ENCODE assay signal across 1 cellular context in genomic region chr1:3796215-3797193, GRCh38.
TF ChIP-seq lines count a peak whose summit lies in the region.

LRRC47 (minus strand) TSS chr1:3796498; CDS start chr1:3796476, 22 bp downstream.

TF ChIP-seq in GM12878, 131 proteins besides CTCF, POLR2A, EP300 and RAD21 (continued from another document and continues in another):
- TF ChIP-seq IKZF2 (IDR thresholded peaks at IDR 0.05), result peak in 1 of 2 experiments; percentile 15; a peak in 1 of 4 replicates
- no peak for TF ChIP-seq SMC3 (IDR thresholded peaks at IDR 0.05; ENCODE audit: borderline replicate concordance, low read length)
- TF ChIP-seq HDAC6 (IDR thresholded peaks at IDR 0.05; ENCODE audit: unreplicated experiment), result no peak
- no peak for TF ChIP-seq CEBPB (IDR thresholded peaks at IDR 0.05; ENCODE audit: borderline replicate concordance in 1 of 2, low read depth in 2 of 2, low read length in 2 of 2)
- TF ChIP-seq, protein P1, sequence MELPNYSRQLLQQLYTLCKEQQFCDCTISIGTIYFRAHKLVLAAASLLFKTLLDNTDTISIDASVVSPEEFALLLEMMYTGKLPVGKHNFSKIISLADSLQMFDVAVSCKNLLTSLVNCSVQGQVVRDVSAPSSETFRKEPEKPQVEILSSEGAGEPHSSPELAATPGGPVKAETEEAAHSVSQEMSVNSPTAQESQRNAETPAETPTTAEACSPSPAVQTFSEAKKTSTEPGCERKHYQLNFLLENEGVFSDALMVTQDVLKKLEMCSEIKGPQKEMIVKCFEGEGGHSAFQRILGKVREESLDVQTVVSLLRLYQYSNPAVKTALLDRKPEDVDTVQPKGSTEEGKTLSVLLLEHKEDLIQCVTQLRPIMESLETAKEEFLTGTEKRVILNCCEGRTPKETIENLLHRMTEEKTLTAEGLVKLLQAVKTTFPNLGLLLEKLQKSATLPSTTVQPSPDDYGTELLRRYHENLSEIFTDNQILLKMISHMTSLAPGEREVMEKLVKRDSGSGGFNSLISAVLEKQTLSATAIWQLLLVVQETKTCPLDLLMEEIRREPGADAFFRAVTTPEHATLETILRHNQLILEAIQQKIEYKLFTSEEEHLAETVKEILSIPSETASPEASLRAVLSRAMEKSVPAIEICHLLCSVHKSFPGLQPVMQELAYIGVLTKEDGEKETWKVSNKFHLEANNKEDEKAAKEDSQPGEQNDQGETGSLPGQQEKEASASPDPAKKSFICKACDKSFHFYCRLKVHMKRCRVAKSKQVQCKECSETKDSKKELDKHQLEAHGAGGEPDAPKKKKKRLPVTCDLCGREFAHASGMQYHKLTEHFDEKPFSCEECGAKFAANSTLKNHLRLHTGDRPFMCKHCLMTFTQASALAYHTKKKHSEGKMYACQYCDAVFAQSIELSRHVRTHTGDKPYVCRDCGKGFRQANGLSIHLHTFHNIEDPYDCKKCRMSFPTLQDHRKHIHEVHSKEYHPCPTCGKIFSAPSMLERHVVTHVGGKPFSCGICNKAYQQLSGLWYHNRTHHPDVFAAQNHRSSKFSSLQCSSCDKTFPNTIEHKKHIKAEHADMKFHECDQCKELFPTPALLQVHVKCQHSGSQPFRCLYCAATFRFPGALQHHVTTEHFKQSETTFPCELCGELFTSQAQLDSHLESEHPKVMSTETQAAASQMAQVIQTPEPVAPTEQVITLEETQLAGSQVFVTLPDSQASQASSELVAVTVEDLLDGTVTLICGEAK (IDR thresholded peaks at IDR 0.05; ENCODE audit: borderline replicate concordance), result peak; percentile 96
- TF ChIP-seq REST (IDR thresholded peaks at IDR 0.05; ENCODE audit: low read depth, low read length), result no peak
- TF ChIP-seq ZSCAN29 (IDR thresholded peaks at IDR 0.05), result no peak
- no peak for TF ChIP-seq NFXL1 (IDR thresholded peaks at IDR 0.05; ENCODE audit: borderline replicate concordance)
- no peak for TF ChIP-seq BRCA1 (IDR thresholded peaks at IDR 0.05; ENCODE audit: low read depth, low read length)
- TF ChIP-seq SIX5 (IDR thresholded peaks at IDR 0.05; ENCODE audit: low read depth, low read length, severe bottlenecking), result peak; percentile 70
- TF ChIP-seq, protein P2, sequence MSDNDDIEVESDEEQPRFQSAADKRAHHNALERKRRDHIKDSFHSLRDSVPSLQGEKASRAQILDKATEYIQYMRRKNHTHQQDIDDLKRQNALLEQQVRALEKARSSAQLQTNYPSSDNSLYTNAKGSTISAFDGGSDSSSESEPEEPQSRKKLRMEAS (IDR thresholded peaks at IDR 0.05; ENCODE audit: low read depth, low read length), result peak; percentile 86
- TF ChIP-seq BCL3 (IDR thresholded peaks at IDR 0.05; ENCODE audit: borderline replicate concordance, insufficient read depth, low read depth, low read length, poor library complexity, severe bottlenecking), result no peak
- no peak for TF ChIP-seq CBX5 (IDR thresholded peaks at IDR 0.05; ENCODE audit: low read depth)
- no peak for TF ChIP-seq ZNF274 (IDR thresholded peaks at IDR 0.05; ENCODE audit: insufficient read depth, insufficient read length)
- peak; percentile 87 for TF ChIP-seq TAF1 (IDR thresholded peaks at IDR 0.05; ENCODE audit: borderline replicate concordance, low read depth, low read length)
- TF ChIP-seq YY1 (IDR thresholded peaks at IDR 0.05; ENCODE audit: low read depth, low read length), result peak; percentile 96
- TF ChIP-seq ASH2L (IDR thresholded peaks at IDR 0.05; ENCODE audit: borderline replicate concordance, low read depth), result 0 out of 2 replicates have a peak, but pooled peaks have one; percentile 61
- TF ChIP-seq, protein P3, sequence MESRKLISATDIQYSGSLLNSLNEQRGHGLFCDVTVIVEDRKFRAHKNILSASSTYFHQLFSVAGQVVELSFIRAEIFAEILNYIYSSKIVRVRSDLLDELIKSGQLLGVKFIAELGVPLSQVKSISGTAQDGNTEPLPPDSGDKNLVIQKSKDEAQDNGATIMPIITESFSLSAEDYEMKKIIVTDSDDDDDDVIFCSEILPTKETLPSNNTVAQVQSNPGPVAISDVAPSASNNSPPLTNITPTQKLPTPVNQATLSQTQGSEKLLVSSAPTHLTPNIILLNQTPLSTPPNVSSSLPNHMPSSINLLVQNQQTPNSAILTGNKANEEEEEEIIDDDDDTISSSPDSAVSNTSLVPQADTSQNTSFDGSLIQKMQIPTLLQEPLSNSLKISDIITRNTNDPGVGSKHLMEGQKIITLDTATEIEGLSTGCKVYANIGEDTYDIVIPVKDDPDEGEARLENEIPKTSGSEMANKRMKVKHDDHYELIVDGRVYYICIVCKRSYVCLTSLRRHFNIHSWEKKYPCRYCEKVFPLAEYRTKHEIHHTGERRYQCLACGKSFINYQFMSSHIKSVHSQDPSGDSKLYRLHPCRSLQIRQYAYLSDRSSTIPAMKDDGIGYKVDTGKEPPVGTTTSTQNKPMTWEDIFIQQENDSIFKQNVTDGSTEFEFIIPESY (IDR thresholded peaks at IDR 0.05), result no peak
- TF ChIP-seq ETV6 (conservative IDR thresholded peaks at IDR 0.05 in 1 of 2, IDR thresholded peaks at IDR 0.05 in 1 of 2; ENCODE audit: borderline replicate concordance in 1 of 2, low read depth in 1 of 2), result peak in 1 of 2 experiments; percentile 69; a peak in 2 of 4 replicates
- TF ChIP-seq KLF5 (IDR thresholded peaks at IDR 0.05; ENCODE audit: partially characterized antibody), result peak; percentile 63
- TF ChIP-seq MTA3 (IDR thresholded peaks at IDR 0.05; ENCODE audit: borderline replicate concordance, low read length), result no peak
- peak; percentile 84 for TF ChIP-seq HCFC1 (IDR thresholded peaks at IDR 0.05; ENCODE audit: low read length)
- no peak for TF ChIP-seq POLR2AphosphoS2 (IDR thresholded peaks at IDR 0.05; ENCODE audit: low read depth, low read length)
- TF ChIP-seq, protein P4, sequence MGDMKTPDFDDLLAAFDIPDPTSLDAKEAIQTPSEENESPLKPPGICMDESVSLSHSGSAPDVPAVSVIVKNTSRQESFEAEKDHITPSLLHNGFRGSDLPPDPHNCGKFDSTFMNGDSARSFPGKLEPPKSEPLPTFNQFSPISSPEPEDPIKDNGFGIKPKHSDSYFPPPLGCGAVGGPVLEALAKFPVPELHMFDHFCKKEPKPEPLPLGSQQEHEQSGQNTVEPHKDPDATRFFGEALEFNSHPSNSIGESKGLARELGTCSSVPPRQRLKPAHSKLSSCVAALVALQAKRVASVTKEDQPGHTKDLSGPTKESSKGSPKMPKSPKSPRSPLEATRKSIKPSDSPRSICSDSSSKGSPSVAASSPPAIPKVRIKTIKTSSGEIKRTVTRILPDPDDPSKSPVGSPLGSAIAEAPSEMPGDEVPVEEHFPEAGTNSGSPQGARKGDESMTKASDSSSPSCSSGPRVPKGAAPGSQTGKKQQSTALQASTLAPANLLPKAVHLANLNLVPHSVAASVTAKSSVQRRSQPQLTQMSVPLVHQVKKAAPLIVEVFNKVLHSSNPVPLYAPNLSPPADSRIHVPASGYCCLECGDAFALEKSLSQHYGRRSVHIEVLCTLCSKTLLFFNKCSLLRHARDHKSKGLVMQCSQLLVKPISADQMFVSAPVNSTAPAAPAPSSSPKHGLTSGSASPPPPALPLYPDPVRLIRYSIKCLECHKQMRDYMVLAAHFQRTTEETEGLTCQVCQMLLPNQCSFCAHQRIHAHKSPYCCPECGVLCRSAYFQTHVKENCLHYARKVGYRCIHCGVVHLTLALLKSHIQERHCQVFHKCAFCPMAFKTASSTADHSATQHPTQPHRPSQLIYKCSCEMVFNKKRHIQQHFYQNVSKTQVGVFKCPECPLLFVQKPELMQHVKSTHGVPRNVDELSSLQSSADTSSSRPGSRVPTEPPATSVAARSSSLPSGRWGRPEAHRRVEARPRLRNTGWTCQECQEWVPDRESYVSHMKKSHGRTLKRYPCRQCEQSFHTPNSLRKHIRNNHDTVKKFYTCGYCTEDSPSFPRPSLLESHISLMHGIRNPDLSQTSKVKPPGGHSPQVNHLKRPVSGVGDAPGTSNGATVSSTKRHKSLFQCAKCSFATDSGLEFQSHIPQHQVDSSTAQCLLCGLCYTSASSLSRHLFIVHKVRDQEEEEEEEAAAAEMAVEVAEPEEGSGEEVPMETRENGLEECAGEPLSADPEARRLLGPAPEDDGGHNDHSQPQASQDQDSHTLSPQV (IDR thresholded peaks at IDR 0.05), result no peak
- no peak for TF ChIP-seq SPI1 (IDR thresholded peaks at IDR 0.05; ENCODE audit: borderline replicate concordance, insufficient read depth, low read depth, low read length)
- TF ChIP-seq GATAD2B (conservative IDR thresholded peaks at IDR 0.05; ENCODE audit: low read depth), result peak; percentile 92
- no peak for TF ChIP-seq ZZZ3 (IDR thresholded peaks at IDR 0.05; ENCODE audit: control insufficient read depth, insufficient read length, low read depth)
- TF ChIP-seq IRF4 (IDR thresholded peaks at IDR 0.05; ENCODE audit: low read depth, low read length), result no peak
- TF ChIP-seq, protein P5, sequence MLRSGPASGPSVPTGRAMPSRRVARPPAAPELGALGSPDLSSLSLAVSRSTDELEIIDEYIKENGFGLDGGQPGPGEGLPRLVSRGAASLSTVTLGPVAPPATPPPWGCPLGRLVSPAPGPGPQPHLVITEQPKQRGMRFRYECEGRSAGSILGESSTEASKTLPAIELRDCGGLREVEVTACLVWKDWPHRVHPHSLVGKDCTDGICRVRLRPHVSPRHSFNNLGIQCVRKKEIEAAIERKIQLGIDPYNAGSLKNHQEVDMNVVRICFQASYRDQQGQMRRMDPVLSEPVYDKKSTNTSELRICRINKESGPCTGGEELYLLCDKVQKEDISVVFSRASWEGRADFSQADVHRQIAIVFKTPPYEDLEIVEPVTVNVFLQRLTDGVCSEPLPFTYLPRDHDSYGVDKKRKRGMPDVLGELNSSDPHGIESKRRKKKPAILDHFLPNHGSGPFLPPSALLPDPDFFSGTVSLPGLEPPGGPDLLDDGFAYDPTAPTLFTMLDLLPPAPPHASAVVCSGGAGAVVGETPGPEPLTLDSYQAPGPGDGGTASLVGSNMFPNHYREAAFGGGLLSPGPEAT (IDR thresholded peaks at IDR 0.05; ENCODE audit: low read depth), result peak; percentile 46; the same call in 1 of the 2 replicates
- peak; percentile 62 for TF ChIP-seq CHD2 (IDR thresholded peaks at IDR 0.05; ENCODE audit: borderline replicate concordance, low read depth, low read length)
- no peak for TF ChIP-seq MYB (IDR thresholded peaks at IDR 0.05; ENCODE audit: borderline replicate concordance, low read depth, low read length)
- TF ChIP-seq, protein P6, sequence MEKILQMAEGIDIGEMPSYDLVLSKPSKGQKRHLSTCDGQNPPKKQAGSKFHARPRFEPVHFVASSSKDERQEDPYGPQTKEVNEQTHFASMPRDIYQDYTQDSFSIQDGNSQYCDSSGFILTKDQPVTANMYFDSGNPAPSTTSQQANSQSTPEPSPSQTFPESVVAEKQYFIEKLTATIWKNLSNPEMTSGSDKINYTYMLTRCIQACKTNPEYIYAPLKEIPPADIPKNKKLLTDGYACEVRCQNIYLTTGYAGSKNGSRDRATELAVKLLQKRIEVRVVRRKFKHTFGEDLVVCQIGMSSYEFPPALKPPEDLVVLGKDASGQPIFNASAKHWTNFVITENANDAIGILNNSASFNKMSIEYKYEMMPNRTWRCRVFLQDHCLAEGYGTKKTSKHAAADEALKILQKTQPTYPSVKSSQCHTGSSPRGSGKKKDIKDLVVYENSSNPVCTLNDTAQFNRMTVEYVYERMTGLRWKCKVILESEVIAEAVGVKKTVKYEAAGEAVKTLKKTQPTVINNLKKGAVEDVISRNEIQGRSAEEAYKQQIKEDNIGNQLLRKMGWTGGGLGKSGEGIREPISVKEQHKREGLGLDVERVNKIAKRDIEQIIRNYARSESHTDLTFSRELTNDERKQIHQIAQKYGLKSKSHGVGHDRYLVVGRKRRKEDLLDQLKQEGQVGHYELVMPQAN (conservative IDR thresholded peaks at IDR 0.05), result peak; percentile 95
- peak; percentile 43 for TF ChIP-seq RUNX3 (IDR thresholded peaks at IDR 0.05; ENCODE audit: low read length)
- peak; percentile 90 for TF ChIP-seq TARDBP (IDR thresholded peaks at IDR 0.05; ENCODE audit: borderline replicate concordance)
- TF ChIP-seq SUZ12 (IDR thresholded peaks at IDR 0.05; ENCODE audit: unreplicated experiment), result no peak
- peak; percentile 57; the same call in 2 of the 3 replicates for TF ChIP-seq POU2F2 (IDR thresholded peaks at IDR 0.05; ENCODE audit: borderline replicate concordance, low read depth, low read length)
- no peak for TF ChIP-seq YBX1 (IDR thresholded peaks at IDR 0.05)
- TF ChIP-seq BCL11A (IDR thresholded peaks at IDR 0.05; ENCODE audit: low read depth, low read length), result 0 out of 2 replicates have a peak, but pooled peaks have one; percentile 5
- TF ChIP-seq JUND (IDR thresholded peaks at IDR 0.05; ENCODE audit: low read depth, low read length), result 0 out of 2 replicates have a peak, but pooled peaks have one; percentile 34
- TF ChIP-seq PKNOX1 (IDR thresholded peaks at IDR 0.05), result peak; percentile 52
